ENCODE assay signal across 10 cellular contexts in genomic region chr19:4206818-4207484, GRCh38. TPM values are rescaled to one million over a fixed set of nuclear protein-coding genes. Genes with fewer than 3 reads are reported as not detected.
A peak's percentile ranks its signal among the peaks of the same experiment; 100 is the strongest.
DNase-seq lines count a peak whose midpoint lies in the region; ATAC-seq and TF ChIP-seq lines count a peak whose summit lies in the region.
"Had no signal": no experiment of that assay in that cellular context is flagged by ENCODE, and none has a peak within 500 bp of the region (broad histone marks: within the 10 kb centered on the region; RNA-seq: fewer than 3 reads in every experiment).

No MANE protein-coding gene starts in this region.

- no peak for ATAC-seq in left ventricle myocardium superior
- ATAC-seq: CD8-positive, alpha-beta T cell had no signal

- WGBS in transverse colon (ENCODE audit: low coverage in 1 of 2), 2 donors = 79 to 100% methylated on average over 3 to 10 of the region's 10 CpGs

- H3K4me1 ChIP-seq in cardiac muscle cell (ENCODE audit: low read depth) = no peaks in the 10 kb centered on the region
- peaks cover 0 to 4% (median 1%) of the 10 kb centered on the region in 4 donors for H3K4me1 ChIP-seq in transverse colon

- in situ Hi-C loops in transverse colon (cut with MboI; ENCODE audit: low pct_ligation_motif_present in 1 of 4, low pct_unique_long_range_greater_than_20kb in 1 of 4, low sequenced_read_pairs in 3 of 4) = loop anchor here in 1 of 4 donors (25.0 kb wide), 1 partner anchor 370 kb away; no protein-coding TSS in a partner anchor

- TF ChIP-seq CTCF in cardiac muscle cell (IDR thresholded peaks at IDR 0.05; ENCODE audit: low read depth, low read length) (peak; percentile 26), epithelial cell of esophagus (IDR thresholded peaks at IDR 0.05; ENCODE audit: insufficient read depth, low read depth, low read length, missing control alignments) (peak; percentile 19), transverse colon (IDR thresholded peaks at IDR 0.05) (peak in 1 of 5 experiments; percentile 25)

- no peak for TF ChIP-seq POLR2A in transverse colon (IDR thresholded peaks at IDR 0.05)

- DNase-seq in cardiac muscle cell (ENCODE audit: low read depth in 1 of 2, low spot score in 1 of 2) (peak in 1 of 2 donors; percentile 30), left ventricle myocardium superior (no peak), NCI-H446 treated with DMSO at 0.1 percent for 48 hours (lab: John Stamatoyannopoulos, UW) (peak; percentile 7), epithelial cell of esophagus (ENCODE audit: low read depth) (no peak), OCI-M2 (lab: John Stamatoyannopoulos, UW; ENCODE audit: unreplicated experiment) (no peak), transverse colon (no peak)
- DNase-seq in activated CD4-positive, CD25-positive, alpha-beta regulatory T cell treated with anti-CD3 and anti-CD28 coated beads, Interleukin-2, amount 50 U/mL, for 72 hours = no peak
- no peak for DNase-seq in central memory CD4-positive, alpha-beta T cell
- DNase-seq: CD8-positive, alpha-beta T cell; sigmoid colon had no signal

- no peak for TF ChIP-seq EP300 in transverse colon (IDR thresholded peaks at IDR 0.05; ENCODE audit: low read depth)

- H3K4me3 ChIP-seq in cardiac muscle cell (no peak overlapping the region), epithelial cell of esophagus (ENCODE audit: low read length) (no peak overlapping the region), transverse colon (no peak overlapping the region)
- H3K4me3 ChIP-seq: sigmoid colon had no signal

- H3K27me3 ChIP-seq in cardiac muscle cell = no peaks in the 10 kb centered on the region
- peaks cover 12% of the 10 kb centered on the region for H3K27me3 ChIP-seq in transverse colon

- intact Hi-C loops in left ventricle myocardium superior (cut with micrococcal nuclease) = no loop called here
- intact Hi-C loops in transverse colon (cut with DNase I; ENCODE audit: low total_unique reads) = no loop called here

- H3K27ac ChIP-seq in cardiac muscle cell = no peak overlapping the region
- H3K27ac ChIP-seq in transverse colon = no peak overlapping the region
- H3K27ac ChIP-seq: sigmoid colon had no signal

- H3K36me3 ChIP-seq in cardiac muscle cell (no peaks in the 10 kb centered on the region), transverse colon (no peaks in the 10 kb centered on the region)
- H3K36me3 ChIP-seq: sigmoid colon had no signal

- no peaks in the 10 kb centered on the region for H3K9me3 ChIP-seq in cardiac muscle cell (ENCODE audit: low read depth)
- no peaks in the 10 kb centered on the region for H3K9me3 ChIP-seq in transverse colon
- H3K9me3 ChIP-seq: sigmoid colon had no signal

RNA-seq across cellular contexts. Expression of gene EBI3, which starts 22.4 kb away (rescaled TPM):
- not detected in 2 replicates for total RNA-seq in cardiac muscle cell
- polyA plus RNA-seq in cardiac muscle cell = 0.44 TPM in 1 of 2 replicates, not detected in the other
- 0.92 TPM for total RNA-seq in left ventricle myocardium superior
- total RNA-seq in transverse colon = 1 to 10 TPM in 2 of 4 donors, under 1 TPM in 1, not detected in 1; 0.96 to 3.7 (median 3.7) TPM
- total RNA-seq: CD8-positive, alpha-beta T cell had no signal

RNA-seq across cellular contexts. Expression of gene ANKRD24, which starts 24.5 kb away (rescaled TPM):
- total RNA-seq in cardiac muscle cell (4.6 and 7.4 TPM in 2 replicates), left ventricle myocardium superior (0.42 TPM), transverse colon (1 to 10 TPM; 1.2 to 6.4 (median 2.1) TPM)
- 3.5 and 6.2 TPM in 2 replicates for polyA plus RNA-seq in cardiac muscle cell

RNA-seq across cellular contexts. Expression of gene SIRT6, which starts 24.6 kb away (rescaled TPM):
- total RNA-seq in cardiac muscle cell (29.5 and 34.2 TPM in 2 replicates), left ventricle myocardium superior (9.3 TPM), transverse colon (100 to 1,000 TPM; 141 to 215 (median 194) TPM)
- 8.8 and 11.3 TPM in 2 replicates for polyA plus RNA-seq in cardiac muscle cell

RNA-seq across cellular contexts. Expression of gene YJU2, which starts 39.9 kb away (rescaled TPM):
- total RNA-seq in cardiac muscle cell (27.5 and 30.4 TPM in 2 replicates), left ventricle myocardium superior (8.3 TPM), transverse colon (10 to 100 TPM in 3 of 4 donors, 1 to 10 TPM in 1; 9.6 to 24.3 (median 17.1) TPM)
- polyA plus RNA-seq in cardiac muscle cell = 19.1 and 24.7 TPM in 2 replicates

RNA-seq across cellular contexts. Expression of gene CREB3L3, which starts 53.5 kb away (rescaled TPM):
- total RNA-seq in cardiac muscle cell (not detected in 2 replicates), left ventricle myocardium superior (not detected), transverse colon (10 to 100 TPM in 1 of 4 donors, 1 to 10 TPM in 2, not detected in 1; 1.1 to 16.4 (median 2.3) TPM)
- polyA plus RNA-seq in cardiac muscle cell = not detected in 2 replicates
- total RNA-seq: CD8-positive, alpha-beta T cell had no signal
